ENCODE assay signal across 2 cellular contexts in the genomic region with DNA sequence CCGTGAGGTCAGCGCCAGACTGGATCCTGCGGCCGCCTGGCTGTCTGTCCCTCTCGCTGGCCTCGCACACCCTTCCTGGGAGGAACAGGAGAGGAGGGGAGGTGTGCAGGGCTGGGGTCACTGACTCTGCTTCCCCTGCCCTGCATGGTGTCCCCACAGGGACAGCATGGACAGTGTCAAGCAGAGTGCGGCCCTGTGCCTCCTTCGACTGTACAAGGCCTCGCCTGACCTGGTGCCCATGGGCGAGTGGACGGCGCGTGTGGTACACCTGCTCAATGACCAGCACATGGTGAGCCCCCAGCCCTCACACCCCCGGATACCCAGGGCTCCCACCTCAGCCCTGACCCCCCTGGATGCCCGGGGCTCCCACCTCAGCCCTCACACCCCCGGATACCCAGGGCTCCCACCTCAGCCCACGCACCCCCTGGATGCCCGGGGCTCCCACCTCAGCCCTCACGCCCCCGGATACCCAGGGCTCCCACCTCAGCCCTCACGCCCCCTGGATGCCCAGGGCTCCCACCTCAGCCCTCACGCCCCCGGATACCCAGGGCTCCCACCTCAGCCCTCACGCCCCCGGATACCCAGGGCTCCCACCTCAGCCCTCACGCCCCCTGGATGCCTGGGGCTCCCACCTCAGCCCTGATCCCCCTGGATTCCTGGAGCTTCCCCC.
TF ChIP-seq lines count a peak whose summit lies in the region.

No MANE protein-coding gene starts in this region.

TF ChIP-seq in HEK293, 187 proteins besides CTCF, POLR2A, EP300 and RAD21:
- TF ChIP-seq YY2 (tag by site-specific recombination; IDR thresholded peaks at IDR 0.05) (no peak), ZFHX2 (tag by site-specific recombination; conservative IDR thresholded peaks at IDR 0.05) (peak; percentile 83), EGR2 (tag by site-specific recombination; IDR thresholded peaks at IDR 0.05; ENCODE audit: low read depth) (peak; percentile 90)
- TF ChIP-seq, protein P1, sequence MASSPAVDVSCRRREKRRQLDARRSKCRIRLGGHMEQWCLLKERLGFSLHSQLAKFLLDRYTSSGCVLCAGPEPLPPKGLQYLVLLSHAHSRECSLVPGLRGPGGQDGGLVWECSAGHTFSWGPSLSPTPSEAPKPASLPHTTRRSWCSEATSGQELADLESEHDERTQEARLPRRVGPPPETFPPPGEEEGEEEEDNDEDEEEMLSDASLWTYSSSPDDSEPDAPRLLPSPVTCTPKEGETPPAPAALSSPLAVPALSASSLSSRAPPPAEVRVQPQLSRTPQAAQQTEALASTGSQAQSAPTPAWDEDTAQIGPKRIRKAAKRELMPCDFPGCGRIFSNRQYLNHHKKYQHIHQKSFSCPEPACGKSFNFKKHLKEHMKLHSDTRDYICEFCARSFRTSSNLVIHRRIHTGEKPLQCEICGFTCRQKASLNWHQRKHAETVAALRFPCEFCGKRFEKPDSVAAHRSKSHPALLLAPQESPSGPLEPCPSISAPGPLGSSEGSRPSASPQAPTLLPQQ (tag by site-specific recombination; IDR thresholded peaks at IDR 0.05) = no peak
TF ChIP-seq in HEK293: peak in this region for 2.

TF ChIP-seq in GM23338, 12 proteins besides CTCF, POLR2A, EP300 and RAD21:
- TF ChIP-seq EZH2phosphoT487 (IDR thresholded peaks at IDR 0.05; ENCODE audit: unreplicated experiment) (no peak), ETS1 (IDR thresholded peaks at IDR 0.05) (no peak)
